ENCODE assay signal across 1 cellular context in the genomic region with DNA sequence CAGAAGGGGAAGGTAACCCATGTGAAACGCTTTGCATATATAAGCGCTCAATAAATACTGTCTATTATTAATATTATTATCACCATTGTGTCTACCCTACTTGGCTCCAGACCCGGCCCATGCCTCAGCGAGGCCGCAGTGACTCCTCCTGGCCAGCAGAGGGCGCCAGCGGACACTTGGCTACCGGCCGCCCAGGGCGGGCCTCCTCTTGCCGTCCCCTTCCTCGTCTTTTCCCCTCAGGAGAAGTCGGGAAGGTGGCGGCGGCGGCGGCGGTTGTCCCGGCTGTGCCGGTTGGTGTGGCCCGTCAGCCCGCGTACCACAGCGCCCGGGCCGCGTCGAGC.
A peak's percentile ranks its signal among the peaks of the same experiment; 100 is the strongest.
TF ChIP-seq lines count a peak whose summit lies in the region.

A gene with protein sequence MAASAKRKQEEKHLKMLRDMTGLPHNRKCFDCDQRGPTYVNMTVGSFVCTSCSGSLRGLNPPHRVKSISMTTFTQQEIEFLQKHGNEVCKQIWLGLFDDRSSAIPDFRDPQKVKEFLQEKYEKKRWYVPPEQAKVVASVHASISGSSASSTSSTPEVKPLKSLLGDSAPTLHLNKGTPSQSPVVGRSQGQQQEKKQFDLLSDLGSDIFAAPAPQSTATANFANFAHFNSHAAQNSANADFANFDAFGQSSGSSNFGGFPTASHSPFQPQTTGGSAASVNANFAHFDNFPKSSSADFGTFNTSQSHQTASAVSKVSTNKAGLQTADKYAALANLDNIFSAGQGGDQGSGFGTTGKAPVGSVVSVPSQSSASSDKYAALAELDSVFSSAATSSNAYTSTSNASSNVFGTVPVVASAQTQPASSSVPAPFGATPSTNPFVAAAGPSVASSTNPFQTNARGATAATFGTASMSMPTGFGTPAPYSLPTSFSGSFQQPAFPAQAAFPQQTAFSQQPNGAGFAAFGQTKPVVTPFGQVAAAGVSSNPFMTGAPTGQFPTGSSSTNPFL (plus strand): TSS at position 233 of the 341 bp plus-strand sequence. CDS start 266 bp downstream, outside the sequence.

TF ChIP-seq in HepG2, 621 proteins besides CTCF, POLR2A, EP300 and RAD21 (continued from another document and continues in another):
- TF ChIP-seq CENPX (CRISPR knock-in tag; IDR thresholded peaks at IDR 0.05) (no peak), TOPORS (CRISPR knock-in tag; IDR thresholded peaks at IDR 0.05) (peak; percentile 86), ZNF337 (CRISPR knock-in tag; IDR thresholded peaks at IDR 0.05; ENCODE audit: borderline replicate concordance, low read depth) (0 out of 2 replicates have a peak, but pooled peaks have one; percentile 29), YY1 (IDR thresholded peaks at IDR 0.05; ENCODE audit: insufficient read depth, insufficient replicate concordance, low read depth, low read length) (peak; percentile 88), RFX3 (CRISPR knock-in tag; IDR thresholded peaks at IDR 0.05) (no peak), ZNF263 (CRISPR knock-in tag; IDR thresholded peaks at IDR 0.05) (0 out of 2 replicates have a peak, but pooled peaks have one; percentile 0), ZNF44 (CRISPR knock-in tag; IDR thresholded peaks at IDR 0.05) (0 out of 2 replicates have a peak, but pooled peaks have one; percentile 53), CBX5 (CRISPR knock-in tag; IDR thresholded peaks at IDR 0.05; ENCODE audit: borderline replicate concordance) (peak; percentile 71; the same call in 1 of the 2 replicates), ERF (CRISPR knock-in tag; IDR thresholded peaks at IDR 0.05) (peak; percentile 85; the same call in 1 of the 2 replicates), MAF1 (CRISPR knock-in tag; IDR thresholded peaks at IDR 0.05; ENCODE audit: borderline replicate concordance) (0 out of 2 replicates have a peak, but pooled peaks have one; percentile 30), SRY (CRISPR knock-in tag; IDR thresholded peaks at IDR 0.05) (peak; percentile 72; the same call in 1 of the 2 replicates), LCORL (IDR thresholded peaks at IDR 0.05) (no peak), LCORL (CRISPR knock-in tag; IDR thresholded peaks at IDR 0.05) (peak; percentile 58; the same call in 1 of the 2 replicates), ZNF549 (CRISPR knock-in tag; IDR thresholded peaks at IDR 0.05) (no peak), NR2F6 (IDR thresholded peaks at IDR 0.05) (no peak), NR2F6 (CRISPR knock-in tag; IDR thresholded peaks at IDR 0.05) (0 out of 2 replicates have a peak, but pooled peaks have one; percentile 44), IKZF4 (CRISPR knock-in tag; IDR thresholded peaks at IDR 0.05; ENCODE audit: borderline replicate concordance, low read depth, not compliant biosample characterization) (peak; percentile 45), ZNF567 (CRISPR knock-in tag; IDR thresholded peaks at IDR 0.05; ENCODE audit: borderline replicate concordance) (peak; percentile 71; the same call in 1 of the 2 replicates)
- TF ChIP-seq, protein P1, sequence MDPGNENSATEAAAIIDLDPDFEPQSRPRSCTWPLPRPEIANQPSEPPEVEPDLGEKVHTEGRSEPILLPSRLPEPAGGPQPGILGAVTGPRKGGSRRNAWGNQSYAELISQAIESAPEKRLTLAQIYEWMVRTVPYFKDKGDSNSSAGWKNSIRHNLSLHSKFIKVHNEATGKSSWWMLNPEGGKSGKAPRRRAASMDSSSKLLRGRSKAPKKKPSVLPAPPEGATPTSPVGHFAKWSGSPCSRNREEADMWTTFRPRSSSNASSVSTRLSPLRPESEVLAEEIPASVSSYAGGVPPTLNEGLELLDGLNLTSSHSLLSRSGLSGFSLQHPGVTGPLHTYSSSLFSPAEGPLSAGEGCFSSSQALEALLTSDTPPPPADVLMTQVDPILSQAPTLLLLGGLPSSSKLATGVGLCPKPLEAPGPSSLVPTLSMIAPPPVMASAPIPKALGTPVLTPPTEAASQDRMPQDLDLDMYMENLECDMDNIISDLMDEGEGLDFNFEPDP (CRISPR knock-in tag; conservative IDR thresholded peaks at IDR 0.05): no peak
- TF ChIP-seq, protein P2, sequence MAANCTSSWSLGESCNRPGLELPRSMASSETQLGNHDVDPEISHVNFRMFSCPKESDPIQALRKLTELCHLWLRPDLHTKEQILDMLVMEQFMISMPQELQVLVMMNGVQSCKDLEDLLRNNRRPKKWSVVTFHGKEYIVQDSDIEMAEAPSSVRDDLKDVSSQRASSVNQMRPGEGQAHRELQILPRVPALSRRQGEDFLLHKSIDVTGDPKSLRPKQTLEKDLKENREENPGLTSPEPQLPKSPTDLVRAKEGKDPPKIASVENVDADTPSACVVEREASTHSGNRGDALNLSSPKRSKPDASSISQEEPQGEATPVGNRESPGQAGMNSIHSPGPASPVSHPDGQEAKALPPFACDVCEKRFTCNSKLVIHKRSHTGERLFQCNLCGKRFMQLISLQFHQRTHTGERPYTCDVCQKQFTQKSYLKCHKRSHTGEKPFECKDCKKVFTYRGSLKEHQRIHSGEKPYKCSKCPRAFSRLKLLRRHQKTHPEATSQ (CRISPR knock-in tag; IDR thresholded peaks at IDR 0.05; ENCODE audit: borderline replicate concordance): peak; percentile 82; the same call in 1 of the 2 replicates
- TF ChIP-seq, protein P3, sequence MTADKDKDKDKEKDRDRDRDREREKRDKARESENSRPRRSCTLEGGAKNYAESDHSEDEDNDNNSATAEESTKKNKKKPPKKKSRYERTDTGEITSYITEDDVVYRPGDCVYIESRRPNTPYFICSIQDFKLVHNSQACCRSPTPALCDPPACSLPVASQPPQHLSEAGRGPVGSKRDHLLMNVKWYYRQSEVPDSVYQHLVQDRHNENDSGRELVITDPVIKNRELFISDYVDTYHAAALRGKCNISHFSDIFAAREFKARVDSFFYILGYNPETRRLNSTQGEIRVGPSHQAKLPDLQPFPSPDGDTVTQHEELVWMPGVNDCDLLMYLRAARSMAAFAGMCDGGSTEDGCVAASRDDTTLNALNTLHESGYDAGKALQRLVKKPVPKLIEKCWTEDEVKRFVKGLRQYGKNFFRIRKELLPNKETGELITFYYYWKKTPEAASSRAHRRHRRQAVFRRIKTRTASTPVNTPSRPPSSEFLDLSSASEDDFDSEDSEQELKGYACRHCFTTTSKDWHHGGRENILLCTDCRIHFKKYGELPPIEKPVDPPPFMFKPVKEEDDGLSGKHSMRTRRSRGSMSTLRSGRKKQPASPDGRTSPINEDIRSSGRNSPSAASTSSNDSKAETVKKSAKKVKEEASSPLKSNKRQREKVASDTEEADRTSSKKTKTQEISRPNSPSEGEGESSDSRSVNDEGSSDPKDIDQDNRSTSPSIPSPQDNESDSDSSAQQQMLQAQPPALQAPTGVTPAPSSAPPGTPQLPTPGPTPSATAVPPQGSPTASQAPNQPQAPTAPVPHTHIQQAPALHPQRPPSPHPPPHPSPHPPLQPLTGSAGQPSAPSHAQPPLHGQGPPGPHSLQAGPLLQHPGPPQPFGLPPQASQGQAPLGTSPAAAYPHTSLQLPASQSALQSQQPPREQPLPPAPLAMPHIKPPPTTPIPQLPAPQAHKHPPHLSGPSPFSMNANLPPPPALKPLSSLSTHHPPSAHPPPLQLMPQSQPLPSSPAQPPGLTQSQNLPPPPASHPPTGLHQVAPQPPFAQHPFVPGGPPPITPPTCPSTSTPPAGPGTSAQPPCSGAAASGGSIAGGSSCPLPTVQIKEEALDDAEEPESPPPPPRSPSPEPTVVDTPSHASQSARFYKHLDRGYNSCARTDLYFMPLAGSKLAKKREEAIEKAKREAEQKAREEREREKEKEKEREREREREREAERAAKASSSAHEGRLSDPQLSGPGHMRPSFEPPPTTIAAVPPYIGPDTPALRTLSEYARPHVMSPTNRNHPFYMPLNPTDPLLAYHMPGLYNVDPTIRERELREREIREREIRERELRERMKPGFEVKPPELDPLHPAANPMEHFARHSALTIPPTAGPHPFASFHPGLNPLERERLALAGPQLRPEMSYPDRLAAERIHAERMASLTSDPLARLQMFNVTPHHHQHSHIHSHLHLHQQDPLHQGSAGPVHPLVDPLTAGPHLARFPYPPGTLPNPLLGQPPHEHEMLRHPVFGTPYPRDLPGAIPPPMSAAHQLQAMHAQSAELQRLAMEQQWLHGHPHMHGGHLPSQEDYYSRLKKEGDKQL (CRISPR knock-in tag; IDR thresholded peaks at IDR 0.05; ENCODE audit: low read depth): peak; percentile 59; the same call in 1 of the 2 replicates
- TF ChIP-seq, protein P4, sequence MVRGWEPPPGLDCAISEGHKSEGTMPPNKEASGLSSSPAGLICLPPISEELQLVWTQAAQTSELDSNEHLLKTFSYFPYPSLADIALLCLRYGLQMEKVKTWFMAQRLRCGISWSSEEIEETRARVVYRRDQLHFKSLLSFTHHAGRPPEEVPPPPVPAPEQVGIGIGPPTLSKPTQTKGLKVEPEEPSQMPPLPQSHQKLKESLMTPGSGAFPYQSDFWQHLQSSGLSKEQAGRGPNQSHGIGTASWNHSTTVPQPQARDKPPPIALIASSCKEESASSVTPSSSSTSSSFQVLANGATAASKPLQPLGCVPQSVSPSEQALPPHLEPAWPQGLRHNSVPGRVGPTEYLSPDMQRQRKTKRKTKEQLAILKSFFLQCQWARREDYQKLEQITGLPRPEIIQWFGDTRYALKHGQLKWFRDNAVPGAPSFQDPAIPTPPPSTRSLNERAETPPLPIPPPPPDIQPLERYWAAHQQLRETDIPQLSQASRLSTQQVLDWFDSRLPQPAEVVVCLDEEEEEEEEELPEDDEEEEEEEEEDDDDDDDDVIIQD (CRISPR knock-in tag; IDR thresholded peaks at IDR 0.05; ENCODE audit: low read depth): peak; percentile 94
- TF ChIP-seq, protein P5, sequence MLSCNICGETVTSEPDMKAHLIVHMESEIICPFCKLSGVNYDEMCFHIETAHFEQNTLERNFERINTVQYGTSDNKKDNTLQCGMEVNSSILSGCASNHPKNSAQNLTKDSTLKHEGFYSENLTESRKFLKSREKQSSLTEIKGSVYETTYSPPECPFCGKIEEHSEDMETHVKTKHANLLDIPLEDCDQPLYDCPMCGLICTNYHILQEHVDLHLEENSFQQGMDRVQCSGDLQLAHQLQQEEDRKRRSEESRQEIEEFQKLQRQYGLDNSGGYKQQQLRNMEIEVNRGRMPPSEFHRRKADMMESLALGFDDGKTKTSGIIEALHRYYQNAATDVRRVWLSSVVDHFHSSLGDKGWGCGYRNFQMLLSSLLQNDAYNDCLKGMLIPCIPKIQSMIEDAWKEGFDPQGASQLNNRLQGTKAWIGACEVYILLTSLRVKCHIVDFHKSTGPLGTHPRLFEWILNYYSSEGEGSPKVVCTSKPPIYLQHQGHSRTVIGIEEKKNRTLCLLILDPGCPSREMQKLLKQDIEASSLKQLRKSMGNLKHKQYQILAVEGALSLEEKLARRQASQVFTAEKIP (CRISPR knock-in tag; IDR thresholded peaks at IDR 0.05; ENCODE audit: borderline replicate concordance): no peak
- TF ChIP-seq, protein P6, sequence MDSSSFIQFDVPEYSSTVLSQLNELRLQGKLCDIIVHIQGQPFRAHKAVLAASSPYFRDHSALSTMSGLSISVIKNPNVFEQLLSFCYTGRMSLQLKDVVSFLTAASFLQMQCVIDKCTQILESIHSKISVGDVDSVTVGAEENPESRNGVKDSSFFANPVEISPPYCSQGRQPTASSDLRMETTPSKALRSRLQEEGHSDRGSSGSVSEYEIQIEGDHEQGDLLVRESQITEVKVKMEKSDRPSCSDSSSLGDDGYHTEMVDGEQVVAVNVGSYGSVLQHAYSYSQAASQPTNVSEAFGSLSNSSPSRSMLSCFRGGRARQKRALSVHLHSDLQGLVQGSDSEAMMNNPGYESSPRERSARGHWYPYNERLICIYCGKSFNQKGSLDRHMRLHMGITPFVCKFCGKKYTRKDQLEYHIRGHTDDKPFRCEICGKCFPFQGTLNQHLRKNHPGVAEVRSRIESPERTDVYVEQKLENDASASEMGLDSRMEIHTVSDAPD (CRISPR knock-in tag; IDR thresholded peaks at IDR 0.05): no peak
- TF ChIP-seq, protein P7, sequence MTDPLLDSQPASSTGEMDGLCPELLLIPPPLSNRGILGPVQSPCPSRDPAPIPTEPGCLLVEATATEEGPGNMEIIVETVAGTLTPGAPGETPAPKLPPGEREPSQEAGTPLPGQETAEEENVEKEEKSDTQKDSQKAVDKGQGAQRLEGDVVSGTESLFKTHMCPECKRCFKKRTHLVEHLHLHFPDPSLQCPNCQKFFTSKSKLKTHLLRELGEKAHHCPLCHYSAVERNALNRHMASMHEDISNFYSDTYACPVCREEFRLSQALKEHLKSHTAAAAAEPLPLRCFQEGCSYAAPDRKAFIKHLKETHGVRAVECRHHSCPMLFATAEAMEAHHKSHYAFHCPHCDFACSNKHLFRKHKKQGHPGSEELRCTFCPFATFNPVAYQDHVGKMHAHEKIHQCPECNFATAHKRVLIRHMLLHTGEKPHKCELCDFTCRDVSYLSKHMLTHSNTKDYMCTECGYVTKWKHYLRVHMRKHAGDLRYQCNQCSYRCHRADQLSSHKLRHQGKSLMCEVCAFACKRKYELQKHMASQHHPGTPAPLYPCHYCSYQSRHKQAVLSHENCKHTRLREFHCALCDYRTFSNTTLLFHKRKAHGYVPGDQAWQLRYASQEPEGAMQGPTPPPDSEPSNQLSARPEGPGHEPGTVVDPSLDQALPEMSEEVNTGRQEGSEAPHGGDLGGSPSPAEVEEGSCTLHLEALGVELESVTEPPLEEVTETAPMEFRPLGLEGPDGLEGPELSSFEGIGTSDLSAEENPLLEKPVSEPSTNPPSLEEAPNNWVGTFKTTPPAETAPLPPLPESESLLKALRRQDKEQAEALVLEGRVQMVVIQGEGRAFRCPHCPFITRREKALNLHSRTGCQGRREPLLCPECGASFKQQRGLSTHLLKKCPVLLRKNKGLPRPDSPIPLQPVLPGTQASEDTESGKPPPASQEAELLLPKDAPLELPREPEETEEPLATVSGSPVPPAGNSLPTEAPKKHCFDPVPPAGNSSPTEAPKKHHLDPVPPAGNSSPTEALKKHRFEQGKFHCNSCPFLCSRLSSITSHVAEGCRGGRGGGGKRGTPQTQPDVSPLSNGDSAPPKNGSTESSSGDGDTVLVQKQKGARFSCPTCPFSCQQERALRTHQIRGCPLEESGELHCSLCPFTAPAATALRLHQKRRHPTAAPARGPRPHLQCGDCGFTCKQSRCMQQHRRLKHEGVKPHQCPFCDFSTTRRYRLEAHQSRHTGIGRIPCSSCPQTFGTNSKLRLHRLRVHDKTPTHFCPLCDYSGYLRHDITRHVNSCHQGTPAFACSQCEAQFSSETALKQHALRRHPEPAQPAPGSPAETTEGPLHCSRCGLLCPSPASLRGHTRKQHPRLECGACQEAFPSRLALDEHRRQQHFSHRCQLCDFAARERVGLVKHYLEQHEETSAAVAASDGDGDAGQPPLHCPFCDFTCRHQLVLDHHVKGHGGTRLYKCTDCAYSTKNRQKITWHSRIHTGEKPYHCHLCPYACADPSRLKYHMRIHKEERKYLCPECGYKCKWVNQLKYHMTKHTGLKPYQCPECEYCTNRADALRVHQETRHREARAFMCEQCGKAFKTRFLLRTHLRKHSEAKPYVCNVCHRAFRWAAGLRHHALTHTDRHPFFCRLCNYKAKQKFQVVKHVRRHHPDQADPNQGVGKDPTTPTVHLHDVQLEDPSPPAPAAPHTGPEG (CRISPR knock-in tag; IDR thresholded peaks at IDR 0.05): no peak
- TF ChIP-seq, protein P8, sequence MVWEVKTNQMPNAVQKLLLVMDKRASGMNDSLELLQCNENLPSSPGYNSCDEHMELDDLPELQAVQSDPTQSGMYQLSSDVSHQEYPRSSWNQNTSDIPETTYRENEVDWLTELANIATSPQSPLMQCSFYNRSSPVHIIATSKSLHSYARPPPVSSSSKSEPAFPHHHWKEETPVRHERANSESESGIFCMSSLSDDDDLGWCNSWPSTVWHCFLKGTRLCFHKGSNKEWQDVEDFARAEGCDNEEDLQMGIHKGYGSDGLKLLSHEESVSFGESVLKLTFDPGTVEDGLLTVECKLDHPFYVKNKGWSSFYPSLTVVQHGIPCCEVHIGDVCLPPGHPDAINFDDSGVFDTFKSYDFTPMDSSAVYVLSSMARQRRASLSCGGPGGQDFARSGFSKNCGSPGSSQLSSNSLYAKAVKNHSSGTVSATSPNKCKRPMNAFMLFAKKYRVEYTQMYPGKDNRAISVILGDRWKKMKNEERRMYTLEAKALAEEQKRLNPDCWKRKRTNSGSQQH (CRISPR knock-in tag; IDR thresholded peaks at IDR 0.05; ENCODE audit: low read depth): peak; percentile 59; the same call in 1 of the 2 replicates
